ENCODE assay signal across 13 cellular contexts in the genomic region with DNA sequence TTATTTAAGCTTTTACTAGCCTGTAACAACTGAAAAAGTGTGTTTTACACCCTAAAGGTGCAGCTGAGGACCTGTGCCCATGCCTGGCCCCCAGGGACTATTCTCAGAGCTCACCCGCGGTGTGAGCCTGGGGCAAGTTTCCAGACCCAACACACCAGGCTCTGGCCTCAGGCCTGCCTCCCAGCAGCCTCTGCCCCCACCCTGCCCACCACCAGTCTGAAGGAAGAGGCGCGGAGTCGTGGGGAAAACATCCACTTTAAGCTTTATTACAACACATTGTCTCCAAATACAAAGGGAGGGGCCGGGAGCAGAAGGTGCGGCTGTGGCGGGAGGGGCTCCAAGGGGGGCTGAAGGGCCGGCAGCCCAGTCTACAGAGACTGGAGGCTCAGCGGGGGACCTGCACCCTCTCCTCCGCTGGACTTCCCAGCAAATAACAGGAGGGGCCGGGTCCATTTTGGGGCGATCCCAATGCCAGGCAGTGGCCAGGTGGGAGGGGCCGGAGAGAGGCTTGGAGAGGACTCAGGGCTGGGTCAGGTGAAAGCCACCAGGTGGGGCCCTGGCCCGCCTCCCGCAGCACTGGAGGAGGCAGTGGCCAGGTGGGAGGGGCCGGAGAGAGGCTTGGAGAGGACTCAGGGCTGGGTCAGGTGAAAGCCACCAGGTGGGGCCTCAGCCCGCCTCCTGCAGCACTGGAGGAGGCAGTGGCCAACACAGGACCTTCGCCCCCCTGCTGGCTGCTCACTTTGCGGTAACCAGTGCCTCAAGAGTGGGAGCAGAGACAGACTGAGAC. TPM values are rescaled to one million over a fixed set of nuclear protein-coding genes. Genes with fewer than 3 reads are reported as not detected.
DNase-seq lines count a peak whose midpoint lies in the region; ATAC-seq and TF ChIP-seq lines count a peak whose summit lies in the region.
"Had no signal": no experiment of that assay in that cellular context is flagged by ENCODE, and none has a peak within 500 bp of the region (broad histone marks: within the 10 kb centered on the region; RNA-seq: fewer than 3 reads in every experiment).

No MANE protein-coding gene starts in this region.

- peaks cover 23% of the 10 kb centered on the region for H3K36me3 ChIP-seq in right atrium auricular region
- no peaks in the 10 kb centered on the region for H3K36me3 ChIP-seq in Panc1 (ENCODE audit: control insufficient read depth, insufficient read depth, low read length)
- peaks cover 0 to 3% of the 10 kb centered on the region in 2 donors for H3K36me3 ChIP-seq in aorta (ENCODE audit: control insufficient read depth in 1 of 2, insufficient read depth in 2 of 2, low read length in 1 of 2)
- H3K36me3 ChIP-seq in prostate gland, result no peaks in the 10 kb centered on the region

- no peak for TF ChIP-seq POLR2A in prostate gland (IDR thresholded peaks at IDR 0.05)

- BruUV-seq in Panc1 (replicated peaks; lab: Mats Ljungman, UMichigan), result no TSS peak

- no peak for TF ChIP-seq CTCF in right atrium auricular region (IDR thresholded peaks at IDR 0.05)
- no peak for TF ChIP-seq CTCF in Panc1 (IDR thresholded peaks at IDR 0.05)
- peak in 1 of 4 experiments; percentile 39 for TF ChIP-seq CTCF in prostate gland (IDR thresholded peaks at IDR 0.05)

- peak; percentile 2 for ATAC-seq in Right ventricle myocardium superior (ENCODE audit: poor library complexity)
- peak; percentile 9; the same call in 1 of the 2 replicates for ATAC-seq in Panc1
- ATAC-seq in aorta (ENCODE audit: low FRiP score), result no peak
- ATAC-seq in HG03097 (IDR thresholded peaks at IDR 0.05; ENCODE audit: low FRiP score, unreplicated experiment), result no peak

- no peak overlapping the region for H3K27ac ChIP-seq in right atrium auricular region
- H3K27ac ChIP-seq in Panc1 (ENCODE audit: low read length), result no peak overlapping the region
- no peak overlapping the region for H3K27ac ChIP-seq in aorta (ENCODE audit: low read depth in 1 of 2, low read length in 2 of 2)
- no peak overlapping the region for H3K27ac ChIP-seq in prostate gland

- intact Hi-C loops in Right ventricle myocardium superior (cut with DNase I), result no loop called here
- intact Hi-C loops in Panc1 (cut with micrococcal nuclease; ENCODE audit: unreplicated experiment), result no loop called here
- intact Hi-C loops in aorta (cut with DNase I), result no loop called here
- intact Hi-C loops in prostate gland (cut with DNase I), result no loop called here

- DNase-seq in Right ventricle myocardium superior (peak; percentile 40), right atrium auricular region (ENCODE audit: low spot score) (no peak), Panc1 (ENCODE audit: low read depth, low spot score) (no peak), islet precursor cell (peak; percentile 80), aorta (peak; percentile 50 to 77), SHP77 (lab: John Stamatoyannopoulos, UW) (no peak), prostate gland (ENCODE audit: low spot score) (no peak)
- DNase-seq: activated naive CD4-positive, alpha-beta T cell; stimulated activated CD4-positive, alpha-beta T cell treated with anti-CD3 and anti-CD28 coated beads, Interleukin-2, amount 100 ng/mL, for 48 hours had no signal

- H3K4me1 ChIP-seq in right atrium auricular region (peaks cover 0 to 33% of the 10 kb centered on the region in 2 donors), Panc1 (ENCODE audit: control insufficient read depth, insufficient read depth, low read length) (peaks cover 8% of the 10 kb centered on the region), aorta (ENCODE audit: control insufficient read depth in 1 of 2, insufficient read depth in 2 of 2, low read length in 2 of 2) (no peaks in the 10 kb centered on the region), prostate gland (replicated peaks) (peaks cover 9% of the 10 kb centered on the region)

- H3K27me3 ChIP-seq in right atrium auricular region (no peaks in the 10 kb centered on the region), Panc1 (ENCODE audit: control insufficient read depth, insufficient read depth, low read length) (no peaks in the 10 kb centered on the region), aorta (ENCODE audit: control insufficient read depth in 1 of 2, insufficient read depth in 2 of 2, low read length in 1 of 2) (no peaks in the 10 kb centered on the region), prostate gland (replicated peaks; ENCODE audit: insufficient read depth) (no peaks in the 10 kb centered on the region)

- H3K4me3 ChIP-seq in right atrium auricular region (no peak overlapping the region), Panc1 (ENCODE audit: low read depth in 2 of 2, low read length in 2 of 2) (no peak overlapping the region), aorta (ENCODE audit: low read length in 2 of 2) (no peak overlapping the region), prostate gland (no peak overlapping the region)

- POLR2A ChIA-PET in Panc1 (lab: Charles Lee), result interaction anchor here (0.6 kb wide), 1 partner anchor 16 kb away, joined by 5 read pairs; no protein-coding TSS in a partner anchor

- WGBS in aorta, 2 donors, result 35 to 40% methylated on average over 19 to 20 of the region's 20 CpGs
- WGBS in prostate gland, result 66% methylated on average over 20 of the region's 20 CpGs

- H3K9me3 ChIP-seq in right atrium auricular region (no peaks in the 10 kb centered on the region), Panc1 (ENCODE audit: control insufficient read depth, insufficient read depth, low read depth, low read length) (no peaks in the 10 kb centered on the region), aorta (ENCODE audit: control insufficient read depth, low read length) (no peaks in the 10 kb centered on the region), prostate gland (no peaks in the 10 kb centered on the region)

- CTCF ChIA-PET in Panc1 (lab: Charles Lee), result interaction anchor here (1.3 kb wide), 1 partner anchor 21 kb away, joined by 10 read pairs; no protein-coding TSS in a partner anchor

- in situ Hi-C loops in Panc1 (cut with HindIII; ENCODE audit: low pct_unique_long_range_greater_than_20kb, low sequenced_read_pairs), result no loop called here

RNA-seq across cellular contexts. Expression of a gene that starts 18.1 kb away (rescaled TPM):
- total RNA-seq in Right ventricle myocardium superior, result 7.7 TPM
- 10 to 100 TPM in 1 of 2 donors, 1 to 10 TPM in 1; 4.4 to 24.5 TPM for total RNA-seq in right atrium auricular region
- 5.5 TPM for total RNA-seq in Panc1 (2021; ENCODE audit: unreplicated experiment)
- 8.9 TPM for polyA plus RNA-seq in Panc1 (2012; ENCODE audit: insufficient read length)
- total RNA-seq in aorta, result 10 to 100 TPM in 1 of 2 donors, 1 to 10 TPM in 1; 9.4 to 39.3 TPM
- 1 to 10 TPM; 2.3 to 6.5 TPM for polyA plus RNA-seq in aorta
- total RNA-seq in prostate gland, result 10 to 100 TPM in 1 of 2 donors, 1 to 10 TPM in 1; 8.8 to 17.2 TPM

RNA-seq across cellular contexts. Expression of a gene that starts 31.1 kb away (rescaled TPM):
- total RNA-seq in Right ventricle myocardium superior (not detected), right atrium auricular region (not detected), Panc1 (2021; ENCODE audit: unreplicated experiment) (not detected), aorta (not detected), prostate gland (not detected)
- 1.0 TPM for polyA plus RNA-seq in Panc1 (2012; ENCODE audit: insufficient read length)
- polyA plus RNA-seq in aorta, result not detected
- total RNA-seq: cerebellum, lung microvascular endothelial cell, posterior vena cava had no signal

RNA-seq across cellular contexts. Expression of a gene that starts 44.1 kb away (rescaled TPM):
- total RNA-seq in Right ventricle myocardium superior (not detected), right atrium auricular region (not detected), Panc1 (2021; ENCODE audit: unreplicated experiment) (not detected), aorta (not detected), prostate gland (not detected)
- polyA plus RNA-seq in Panc1 (2012; ENCODE audit: insufficient read length), result not detected
- polyA plus RNA-seq in aorta, result not detected
- total RNA-seq: cerebellum, lung microvascular endothelial cell, posterior vena cava had no signal

RNA-seq across cellular contexts. Expression of a gene that starts 54.3 kb away (rescaled TPM):
- total RNA-seq in Right ventricle myocardium superior (not detected), right atrium auricular region (not detected), Panc1 (2021; ENCODE audit: unreplicated experiment) (not detected), aorta (not detected), prostate gland (not detected)
- not detected for polyA plus RNA-seq in Panc1 (2012; ENCODE audit: insufficient read length)
- polyA plus RNA-seq in aorta, result not detected
- total RNA-seq: cerebellum, lung microvascular endothelial cell, posterior vena cava had no signal

Comparison
In these comparisons a context has a peak if more than half of its experiments do, and no peak if none do; other contexts are left out.
1. DNase-seq: peak in Right ventricle myocardium superior (single experiment), islet precursor cell (single experiment) and aorta (2 of 2); none in right atrium auricular region (single experiment), Panc1 (single experiment), SHP77 (0 of 2) and prostate gland (single experiment).
2. ATAC-seq: peak in Right ventricle myocardium superior (single experiment) and Panc1 (single experiment); none in aorta (single experiment) and HG03097 (single experiment).